ENCODE assay signal across 26 cellular contexts in genomic region chr6:116314218-116314617, GRCh38. TPM values are rescaled to one million over a fixed set of nuclear protein-coding genes. Genes with fewer than 3 reads are reported as not detected.
DNase-seq lines count a peak whose midpoint lies in the region; ATAC-seq, FAIRE-seq and TF ChIP-seq lines count a peak whose summit lies in the region.
"Had no signal": no experiment of that assay in that cellular context is flagged by ENCODE, and none has a peak within 500 bp of the region (broad histone marks: within the 10 kb centered on the region; RNA-seq: fewer than 3 reads in every experiment).

No MANE protein-coding gene starts in this region.

- peak overlapping the region; percentile 73 to 81 (median 77) for H3K27ac Mint-ChIP-seq in nephron
- H3K27ac Mint-ChIP-seq in stimulated activated memory B cell treated with anti-CD40 and anti-IgM and Interleukin-4, amounts not matched to agents 10 μg/mL and 1 μg/mL and 100 μg/mL, for 72 hours: no peak overlapping the region
- H3K27ac Mint-ChIP-seq: activated CD4-positive, alpha-beta T cell treated with anti-CD3 and anti-CD28 coated beads for 36 hours; activated CD8-positive, alpha-beta T cell treated with anti-CD3 and anti-CD28 coated beads, Interleukin-2, amount 10 ng/mL, durations not matched to agents 7 days and 5 days; activated naive CD4-positive, alpha-beta T cell treated with anti-CD3 and anti-CD28 coated beads, Interleukin-2, amount 50 U/mL, for 72 hours; stimulated activated naive B cell treated with anti-CD40 and anti-IgM and Interleukin-4, amounts not matched to agents 10 μg/mL and 1 μg/mL and 100 μg/mL, for 72 hours had no signal

- H3K9me3 Mint-ChIP-seq in nephron: no peaks in the 10 kb centered on the region
- H3K9me3 Mint-ChIP-seq in stimulated activated memory B cell treated with anti-CD40 and anti-IgM and Interleukin-4, amounts not matched to agents 10 μg/mL and 1 μg/mL and 100 μg/mL, for 72 hours: no peaks in the 10 kb centered on the region
- H3K9me3 Mint-ChIP-seq: activated naive CD4-positive, alpha-beta T cell treated with anti-CD3 and anti-CD28 coated beads, Interleukin-2, amount 50 U/mL, for 72 hours had no signal

- no peaks in the 10 kb centered on the region for H3F3A ChIP-seq in SK-N-SH (replicated peaks; ENCODE audit: insufficient read depth)

- no peak for TF ChIP-seq EP300 in SK-N-SH (IDR thresholded peaks at IDR 0.05; ENCODE audit: borderline replicate concordance in 1 of 2, low read depth in 1 of 2, low read length in 1 of 2)

- H3K27me3 ChIP-seq in SK-N-SH (ENCODE audit: insufficient read depth) (no peaks in the 10 kb centered on the region), bronchial epithelial cell (ENCODE audit: control insufficient read depth, insufficient read depth, low read length) (no peaks in the 10 kb centered on the region)
- H3K27me3 ChIP-seq: heart left ventricle, upper lobe of right lung had no signal

- CTCF ChIA-PET in HEK293 (lab: Yijun Ruan, JAX) (interaction anchor here (0.7 to 2.8 kb wide), 3 partner anchors 26 to 139 kb away, joined by 3 to 18 read pairs (median 3); no protein-coding TSS in a partner anchor), SK-N-SH (lab: Yijun Ruan, JAX) (no interaction called here), OCI-LY7 (lab: Charles Lee; ENCODE audit: unreplicated experiment) (no interaction called here)

- no peak overlapping the region for H3K9ac ChIP-seq in SK-N-SH

- no peak for ATAC-seq in stimulated activated memory B cell treated with anti-CD40 and anti-IgM and Interleukin-4, amounts not matched to agents 10 μg/mL and 1 μg/mL and 100 μg/mL, for 72 hours
- ATAC-seq: activated CD4-positive, alpha-beta T cell treated with anti-CD3 and anti-CD28 coated beads for 36 hours; activated CD8-positive, alpha-beta T cell treated with anti-CD3 and anti-CD28 coated beads, Interleukin-2, amount 10 ng/mL, durations not matched to agents 7 days and 5 days; activated naive CD4-positive, alpha-beta T cell treated with anti-CD3 and anti-CD28 coated beads, Interleukin-2, amount 50 U/mL, for 72 hours; esophagus mucosa; mucosa of descending colon had no signal

- BruUV-seq in OCI-LY7 (replicated peaks; lab: Mats Ljungman, UMichigan): no TSS peak

- H3K9me3 ChIP-seq in HEK293 (ENCODE audit: control insufficient read depth, insufficient read depth, low read depth, low read length) (no peaks in the 10 kb centered on the region), SK-N-SH (no peaks in the 10 kb centered on the region), OCI-LY7 (ENCODE audit: low read length) (no peaks in the 10 kb centered on the region)
- H3K9me3 ChIP-seq: heart left ventricle, lower lobe of right lung, mucosa of descending colon, upper lobe of right lung had no signal

- POLR2A ChIA-PET in HEK293 (lab: Yijun Ruan, JAX): no interaction called here
- POLR2A ChIA-PET in SK-N-SH (lab: Yijun Ruan, JAX): no interaction called here
- POLR2A ChIA-PET in OCI-LY7 (lab: Charles Lee): interaction anchor here (0.6 kb wide), 2 partner anchors 39 to 955 kb away, joined by 3 to 4 read pairs; no protein-coding TSS in a partner anchor

- H3K27ac ChIP-seq in HEK293 (ENCODE audit: extremely low read depth, low read depth, low read length) (no peak overlapping the region), SK-N-SH (ENCODE audit: low read depth in 2 of 2, low read length in 1 of 2) (0 out of 4 replicates have a peak overlapping the region, but pooled peaks of 1 of the 2 experiments have one; percentile 24), OCI-LY7 (ENCODE audit: low read depth, low read length, poor library complexity, severe bottlenecking) (no peak overlapping the region)
- H3K27ac ChIP-seq: C4-2B, heart left ventricle, lower lobe of right lung, upper lobe of right lung had no signal

- intact Hi-C loops in OCI-LY7 (cut with micrococcal nuclease; ENCODE audit: unreplicated experiment): no loop called here

- H3K4me1 ChIP-seq in HEK293 (ENCODE audit: control insufficient read depth, insufficient read depth, low read length) (0 out of 2 replicates have a peak, but pooled peaks cover 2% of the 10 kb centered on the region), SK-N-SH (ENCODE audit: control insufficient read depth in 1 of 2, insufficient read depth in 2 of 2, low read depth in 1 of 2, low read length in 1 of 2) (peaks cover 0 to 12% of the 10 kb centered on the region in 2 experiments; a peak in 1 of 4 replicates), OCI-LY7 (ENCODE audit: insufficient read depth, low read length, poor library complexity, severe bottlenecking) (no peaks in the 10 kb centered on the region)
- H3K4me1 ChIP-seq: lower lobe of right lung had no signal

- no peaks in the 10 kb centered on the region for H3K9me2 ChIP-seq in SK-N-SH
- no peaks in the 10 kb centered on the region for H3K9me2 ChIP-seq in OCI-LY7 (ENCODE audit: insufficient read depth, low read length)

- peak overlapping the region; percentile 2 for H2AFZ ChIP-seq in SK-N-SH (ENCODE audit: low read depth)
- H2AFZ ChIP-seq in OCI-LY7 (ENCODE audit: low read length): no peak overlapping the region

- H3K4me1 Mint-ChIP-seq in nephron: peaks cover 18% of the 10 kb centered on the region
- H3K4me1 Mint-ChIP-seq in stimulated activated memory B cell treated with anti-CD40 and anti-IgM and Interleukin-4, amounts not matched to agents 10 μg/mL and 1 μg/mL and 100 μg/mL, for 72 hours: peaks cover 11% of the 10 kb centered on the region
- H3K4me1 Mint-ChIP-seq: activated CD4-positive, alpha-beta T cell treated with anti-CD3 and anti-CD28 coated beads for 36 hours had no signal

- FAIRE-seq in bronchial epithelial cell (lab: Jason Lieb, UNC): no peak
- FAIRE-seq: H1 had no signal

- TF ChIP-seq RAD21 in SK-N-SH (IDR thresholded peaks at IDR 0.05; ENCODE audit: low read length): no peak

- no peaks in the 10 kb centered on the region for H3K27me3 Mint-ChIP-seq in nephron (ENCODE audit: low read depth)
- no peaks in the 10 kb centered on the region for H3K27me3 Mint-ChIP-seq in stimulated activated memory B cell treated with anti-CD40 and anti-IgM and Interleukin-4, amounts not matched to agents 10 μg/mL and 1 μg/mL and 100 μg/mL, for 72 hours
- H3K27me3 Mint-ChIP-seq: activated CD4-positive, alpha-beta T cell treated with anti-CD3 and anti-CD28 coated beads for 36 hours; stimulated activated naive B cell treated with anti-CD40 and anti-IgM and Interleukin-4, amounts not matched to agents 10 μg/mL and 1 μg/mL and 100 μg/mL, for 72 hours had no signal

- H3K4me3 ChIP-seq in HEK293 (ENCODE audit: low read depth, low read length) (no peak overlapping the region), SK-N-SH (ENCODE audit: low read depth in 2 of 2, low read length in 1 of 2) (no peak overlapping the region), bronchial epithelial cell (ENCODE audit: low read depth, low read length) (no peak overlapping the region), OCI-LY7 (ENCODE audit: low read depth, low read length, poor library complexity, severe bottlenecking) (no peak overlapping the region)
- H3K4me3 ChIP-seq: heart left ventricle, lower lobe of right lung, mucosa of descending colon, upper lobe of right lung had no signal

- H3K36me3 ChIP-seq in HEK293 (ENCODE audit: control insufficient read depth in 2 of 2, insufficient read depth in 1 of 2, low read length in 2 of 2) (no peaks in the 10 kb centered on the region), SK-N-SH (replicated peaks in 1 of 2; ENCODE audit: control insufficient read depth in 1 of 2, insufficient read depth in 2 of 2, low read length in 1 of 2) (no peaks in the 10 kb centered on the region), bronchial epithelial cell (ENCODE audit: control insufficient read depth, insufficient read depth, low read length) (no peaks in the 10 kb centered on the region), OCI-LY7 (ENCODE audit: insufficient read depth, low read length) (no peaks in the 10 kb centered on the region)
- H3K36me3 ChIP-seq: heart left ventricle, lower lobe of right lung, upper lobe of right lung had no signal

- DNase-seq in SK-N-SH (no peak), bronchial epithelial cell (ENCODE audit: low read depth) (peak; percentile 3), NCI-H2196 treated with DMSO at 0.1 percent for 48 hours (lab: John Stamatoyannopoulos, UW; ENCODE audit: unreplicated experiment) (no peak), OCI-LY7 (ENCODE audit: low spot score) (no peak)
- DNase-seq: activated CD4-positive, alpha-beta T cell treated with anti-CD3 and anti-CD28 coated beads for 36 hours; activated CD8-positive, alpha-beta T cell treated with anti-CD3 and anti-CD28 coated beads, Interleukin-2, amount 10 ng/mL, durations not matched to agents 7 days and 5 days; cortex of kidney; DND-41; heart left ventricle; lower lobe of right lung; mucosa of descending colon; NCI-H1417 treated with DMSO at 0.1 percent for 48 hours; NCI-H2081; NCI-H2227 treated with DMSO at 0.1 percent for 48 hours; NCI-H526 treated with DMSO at 0.1 percent for 48 hours; NK-92 treated with Interleukin-12 subunit alpha and Interleukin-12 subunit beta, amount 100 ng/mL, for 24 hours; Right ventricle myocardium superior; stimulated activated naive B cell treated with anti-CD40 and anti-IgM and Interleukin-4, amounts not matched to agents 10 μg/mL and 1 μg/mL and 100 μg/mL, for 72 hours; upper lobe of right lung had no signal

- TF ChIP-seq CTCF in HEK293 (tag by site-specific recombination; IDR thresholded peaks at IDR 0.05): no peak
- TF ChIP-seq CTCF in SK-N-SH (IDR thresholded peaks at IDR 0.05): no peak
- TF ChIP-seq CTCF in bronchial epithelial cell (IDR thresholded peaks at IDR 0.05; ENCODE audit: insufficient read depth, low read length, severe bottlenecking): no peak
- no peak for TF ChIP-seq CTCF in nephron (IDR thresholded peaks at IDR 0.05; ENCODE audit: unreplicated experiment in 3 of 3)
- no peak for TF ChIP-seq CTCF in OCI-LY7 (conservative IDR thresholded peaks at IDR 0.05; ENCODE audit: low read length)

- no peak overlapping the region for H3K4me2 ChIP-seq in SK-N-SH
- no peak overlapping the region for H3K4me2 ChIP-seq in OCI-LY7 (ENCODE audit: low read length)

- H4K20me1 ChIP-seq in SK-N-SH (ENCODE audit: insufficient read depth) (no peaks in the 10 kb centered on the region), OCI-LY7 (ENCODE audit: insufficient read depth, low read length) (no peaks in the 10 kb centered on the region)

- no peak overlapping the region for H3K4me3 Mint-ChIP-seq in nephron
- H3K4me3 Mint-ChIP-seq in stimulated activated memory B cell treated with anti-CD40 and anti-IgM and Interleukin-4, amounts not matched to agents 10 μg/mL and 1 μg/mL and 100 μg/mL, for 72 hours: no peak overlapping the region
- H3K4me3 Mint-ChIP-seq: activated CD4-positive, alpha-beta T cell treated with anti-CD3 and anti-CD28 coated beads for 36 hours; activated CD8-positive, alpha-beta T cell treated with anti-CD3 and anti-CD28 coated beads, Interleukin-2, amount 10 ng/mL, durations not matched to agents 7 days and 5 days; stimulated activated naive B cell treated with anti-CD40 and anti-IgM and Interleukin-4, amounts not matched to agents 10 μg/mL and 1 μg/mL and 100 μg/mL, for 72 hours had no signal

- H3K79me2 ChIP-seq in SK-N-SH (ENCODE audit: insufficient read depth) (no peaks in the 10 kb centered on the region), OCI-LY7 (ENCODE audit: insufficient read depth, low read depth, low read length) (no peaks in the 10 kb centered on the region)

- peaks cover 16% of the 10 kb centered on the region for H3K36me3 Mint-ChIP-seq in nephron (ENCODE audit: low read depth)
- peaks cover 11% of the 10 kb centered on the region for H3K36me3 Mint-ChIP-seq in stimulated activated memory B cell treated with anti-CD40 and anti-IgM and Interleukin-4, amounts not matched to agents 10 μg/mL and 1 μg/mL and 100 μg/mL, for 72 hours

RNA-seq across cellular contexts. Expression of gene TSPYL1, which starts 34.5 kb away (rescaled TPM):
- polyA plus RNA-seq in SK-N-SH (2012; rRNA removed): 27.9 and 31.7 TPM in 2 replicates
- 26.8 and 27.8 TPM in 2 replicates for polyA plus RNA-seq in SK-N-SH (2012; cell fraction: cytosol; rRNA removed)
- polyA plus RNA-seq in SK-N-SH (2012; cell fraction: nucleus; rRNA removed): 13.0 and 19.1 TPM in 2 replicates
- total RNA-seq in bronchial epithelial cell: 72.4 and 134 TPM in 2 replicates
- 32.8 and 33.3 TPM in 2 replicates for total RNA-seq in OCI-LY7 (2014; rRNA removed; shearing (Covaris generic))
- total RNA-seq in OCI-LY7 (2022): 50.3 and 55.3 TPM in 2 replicates

RNA-seq across cellular contexts. Expression of gene DSE, which starts 56.5 kb away (rescaled TPM):
- 12.7 and 17.4 TPM in 2 replicates for polyA plus RNA-seq in SK-N-SH (2012; rRNA removed)
- 13.5 and 13.9 TPM in 2 replicates for polyA plus RNA-seq in SK-N-SH (2012; cell fraction: cytosol; rRNA removed)
- polyA plus RNA-seq in SK-N-SH (2012; cell fraction: nucleus; rRNA removed): 19.6 and 19.8 TPM in 2 replicates
- total RNA-seq in bronchial epithelial cell (56.6 and 100 TPM in 2 replicates), OCI-LY7 (2022) (6.2 and 7.6 TPM in 2 replicates)
- 3.9 and 5.3 TPM in 2 replicates for total RNA-seq in OCI-LY7 (2014; rRNA removed; shearing (Covaris generic))
